Comparison of ENCODE assay signal across 25 cellular contexts in genomic region chr12:24285413-24285812, GRCh38.
"Had no signal": no experiment of that assay in that cellular context is flagged by ENCODE, and none has a peak within 500 bp of the region (broad histone marks: within the 10 kb centered on the region; RNA-seq: fewer than 3 reads in every experiment).

No MANE protein-coding gene starts in this region.

- H3K9me3 Mint-ChIP-seq: IgD-negative memory B cell had no signal

- ATAC-seq: HepG2, K562 had no signal

- H3K4me1 ChIP-seq: SJSA1 had no signal

- DNase-seq: MM.1S, MV-4-11, NCI-H1048, NCI-H1105, NCI-H1417, NCI-H1436 treated with DMSO at 0.1 percent for 48 hours, NCI-H1694, NCI-H187 treated with DMSO at 0.1 percent for 48 hours, NCI-H2029 treated with DMSO at 0.1 percent for 48 hours, NCI-H2171 treated with DMSO at 0.1 percent for 48 hours, NCI-H345, NCI-H446 treated with DMSO at 0.1 percent for 48 hours, NCI-H510A treated with DMSO at 0.1 percent for 48 hours, NCI-H526, NCI-H82, Right ventricle myocardium superior, RPMI8226, SIG-M5, T-helper 2 cell had no signal

- H3K27me3 Mint-ChIP-seq: IgD-negative memory B cell had no signal

- H3K36me3 ChIP-seq: SJSA1 had no signal

- H3K36me3 Mint-ChIP-seq: IgD-negative memory B cell had no signal

- H3K27ac Mint-ChIP-seq: IgD-negative memory B cell had no signal

- H3K9me3 ChIP-seq: SJSA1 had no signal

- H3K4me3 Mint-ChIP-seq: IgD-negative memory B cell had no signal

- H3K27ac ChIP-seq: SJSA1, SK-N-MC had no signal

- H3K4me3 ChIP-seq: K562, SJSA1, SK-N-MC had no signal

- H3K4me1 Mint-ChIP-seq: IgD-negative memory B cell had no signal

- FAIRE-seq: HepG2, K562, RCC 7860 had no signal

- H3K27me3 ChIP-seq: SJSA1 had no signal
